8 cellular contexts compared by ENCODE assay signal in the genomic region with DNA sequence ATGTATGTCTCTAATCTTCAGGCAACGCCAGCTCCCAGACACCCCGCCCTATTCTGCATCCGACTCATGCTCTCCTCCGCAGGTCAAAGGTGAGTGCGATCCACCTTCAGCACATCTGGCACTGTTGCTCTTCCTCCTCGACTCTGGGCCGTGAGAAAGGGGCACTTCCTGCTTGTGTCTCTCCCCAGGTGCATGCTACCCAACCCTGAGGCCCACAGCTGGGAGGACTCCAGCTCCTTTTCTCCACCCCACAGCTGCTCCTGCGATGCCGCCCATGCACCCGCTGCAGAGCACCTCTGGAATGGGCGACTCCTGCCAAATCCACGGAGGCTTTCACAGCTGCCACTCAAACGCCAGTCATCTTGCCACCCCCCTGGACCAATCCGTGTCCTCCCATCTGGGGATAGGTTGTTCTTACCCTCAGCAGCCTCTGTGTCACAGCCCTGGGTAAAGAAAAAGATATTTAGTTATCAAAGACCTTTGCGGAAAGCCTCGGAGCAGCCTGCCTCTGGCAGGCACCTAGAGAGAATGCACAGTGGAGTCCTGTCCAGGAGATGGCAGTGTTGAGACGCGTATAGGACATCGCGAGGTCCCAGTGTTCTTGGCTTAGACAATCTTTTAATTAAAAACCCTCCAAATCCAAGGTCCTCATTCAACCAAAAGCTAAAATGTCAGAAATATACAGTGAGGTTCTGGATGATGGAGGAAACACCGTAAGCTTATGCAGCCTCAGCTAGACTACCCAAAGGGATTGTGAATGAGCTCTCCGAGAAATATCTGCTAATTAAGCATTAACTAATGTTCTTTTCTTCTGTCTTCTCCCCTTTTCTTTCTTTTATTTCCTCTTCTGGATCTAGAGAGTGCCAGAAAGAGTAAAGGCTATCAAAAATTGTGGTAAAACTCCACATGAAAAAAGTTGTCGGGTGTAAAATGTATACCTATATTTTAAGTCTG. TPM values are rescaled to one million over a fixed set of nuclear protein-coding genes. Genes with fewer than 3 reads are reported as not detected.
DNase-seq lines count a peak whose midpoint lies in the region; ATAC-seq and TF ChIP-seq lines count a peak whose summit lies in the region.

No MANE protein-coding gene starts in this region.

- H3K9me3 ChIP-seq in right lobe of liver, result no peaks in the 10 kb centered on the region

- no peak for TF ChIP-seq POLR2A in right lobe of liver (IDR thresholded peaks at IDR 0.05)

- H3K4me1 ChIP-seq in right lobe of liver, result peaks cover 0 to 4% (median 0%) of the 10 kb centered on the region in 4 donors

- 21% methylated on average over 21 of the region's 23 CpGs for WGBS in right lobe of liver (ENCODE audit: insufficient coverage, low coverage, low lambda C conversion rate, missing lambda C conversion rate)

- DNase-seq in AG20443 (ENCODE audit: low spot score), result peak; percentile 87
- peak; percentile 59 for DNase-seq in NCI-H2196 treated with DMSO at 0.1 percent for 48 hours (lab: John Stamatoyannopoulos, UW; ENCODE audit: unreplicated experiment)
- DNase-seq in activated CD4-positive, CD25-positive, alpha-beta regulatory T cell treated with anti-CD3 and anti-CD28 coated beads, Interleukin-2, amount 50 U/mL, for 16 hours (ENCODE audit: low read depth, low spot score), result peak; percentile 28
- DNase-seq in cerebellum (ENCODE audit: low spot score), result peak; percentile 87
- peak; percentile 61 to 74 (median 63) for DNase-seq in right lobe of liver
- peak; percentile 45 to 59 for DNase-seq in stimulated activated CD4-positive, alpha-beta T cell treated with anti-CD3 and anti-CD28 coated beads, Interleukin-4, amount 100 ng/mL, for 48 hours (ENCODE audit: low read depth in 2 of 2)

- intact Hi-C loops in right lobe of liver (cut with DNase I), result no loop called here

- no peaks in the 10 kb centered on the region for H3K27me3 ChIP-seq in right lobe of liver

- no peaks in the 10 kb centered on the region for H3K36me3 ChIP-seq in right lobe of liver

- no peak overlapping the region for H3K27ac ChIP-seq in right lobe of liver

- H3K4me3 ChIP-seq in right lobe of liver, result no peak overlapping the region

- peak; percentile 93 for ATAC-seq in GM18907 (IDR thresholded peaks at IDR 0.05; ENCODE audit: unreplicated experiment)
- peak; percentile 93 for ATAC-seq in HG03108 (IDR thresholded peaks at IDR 0.05; ENCODE audit: unreplicated experiment)
- ATAC-seq in right lobe of liver, result peak; percentile 97 to 99 (median 98)

- peak; percentile 84 to 94 (median 92) for TF ChIP-seq CTCF in right lobe of liver (IDR thresholded peaks at IDR 0.05)

RNA-seq across cellular contexts. Expression of a gene that starts 54.3 kb away (rescaled TPM):
- 0.91 TPM for total RNA-seq in cerebellum
- under 1 TPM in 4 of 6 experiments, not detected in 2; 0.11 to 0.21 (median 0.17) TPM for total RNA-seq in right lobe of liver

Comparison
In these comparisons a context has a peak if more than half of its experiments do, and no peak if none do; other contexts are left out.
1. DNase-seq: peak in every context shown above with its lines; median percentile 87 in AG20443; 87 in cerebellum; 63 in right lobe of liver; 59 in NCI-H2196 treated with DMSO at 0.1 percent for 48 hours; 52 in stimulated activated CD4-positive, alpha-beta T cell treated with anti-CD3 and anti-CD28 coated beads, Interleukin-4, amount 100 ng/mL, for 48 hours; 28 in activated CD4-positive, CD25-positive, alpha-beta regulatory T cell treated with anti-CD3 and anti-CD28 coated beads, Interleukin-2, amount 50 U/mL, for 16 hours.